ENCODE assay signal across 8 cellular contexts in the genomic region with DNA sequence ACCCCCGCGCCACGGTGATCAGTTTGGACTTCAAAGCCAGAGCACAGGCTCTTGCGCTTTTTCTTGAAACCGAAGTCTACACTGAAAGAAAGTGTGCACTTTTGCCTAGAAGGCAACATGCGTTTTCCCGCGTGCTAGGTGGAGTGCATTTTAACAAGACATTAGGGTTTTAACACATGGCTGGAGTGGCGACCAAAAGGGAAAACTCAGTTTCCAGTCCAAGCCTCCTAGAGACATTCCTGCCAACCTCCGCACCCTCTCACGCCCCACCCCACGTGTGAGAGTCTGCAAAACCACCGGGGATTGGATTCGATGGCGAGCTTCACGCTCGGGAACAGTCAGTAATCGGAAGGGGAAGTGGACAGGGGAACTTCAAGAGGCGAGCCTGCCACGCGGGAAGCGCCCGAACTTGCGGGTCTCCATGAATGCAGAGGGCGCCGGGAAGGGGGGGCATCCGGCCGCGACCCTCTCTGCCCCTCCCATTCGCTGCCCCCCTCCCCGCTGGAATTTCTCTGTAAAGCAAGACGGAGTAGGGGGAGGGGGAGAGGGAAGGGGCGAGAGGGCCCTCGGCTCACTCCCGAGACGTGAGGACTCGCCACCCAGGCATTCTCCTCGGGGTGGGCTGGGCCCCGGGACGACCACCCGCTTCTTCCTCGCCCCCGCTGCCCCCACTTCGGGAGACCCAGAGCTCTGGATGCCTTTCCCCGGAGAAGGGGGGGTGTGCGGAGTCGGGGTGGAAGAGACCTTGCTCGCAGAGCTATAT. TPM values are rescaled to one million over a fixed set of nuclear protein-coding genes. Genes with fewer than 3 reads are reported as not detected.
DNase-seq lines count a peak whose midpoint lies in the region; ATAC-seq and TF ChIP-seq lines count a peak whose summit lies in the region.

No MANE protein-coding gene starts in this region.

- POLR2A ChIA-PET in activated CD8-positive, alpha-beta T cell treated with anti-CD3 and anti-CD28 coated beads, Interleukin-2, amount 10 ng/mL, durations not matched to agents 7 days and 5 days (lab: Charles Lee) = interaction anchor here (0.7 to 12.1 kb wide), 16 partner anchors 55 to 399 kb away, joined by 3 to 260 read pairs (median 6); a partner anchor contains a TSS
- POLR2A ChIA-PET in naive thymus-derived CD4-positive, alpha-beta T cell (lab: Charles Lee) = interaction anchor here (0.6 to 3.4 kb wide), 16 partner anchors 14 to 397 kb away, joined by 3 to 23 read pairs (median 6); a partner anchor contains a TSS

- H3K27me3 ChIP-seq in naive thymus-derived CD4-positive, alpha-beta T cell (ENCODE audit: control insufficient read depth in 2 of 2, insufficient read depth in 2 of 2, low read length in 2 of 2) = no peaks in the 10 kb centered on the region
- H3K27me3 ChIP-seq in transverse colon = peaks cover 8% of the 10 kb centered on the region

- no peaks in the 10 kb centered on the region for H3K9me3 ChIP-seq in naive thymus-derived CD4-positive, alpha-beta T cell (ENCODE audit: control insufficient read depth in 2 of 3, low read length in 3 of 3)
- H3K9me3 ChIP-seq in transverse colon = no peaks in the 10 kb centered on the region

- H3K36me3 Mint-ChIP-seq in activated CD8-positive, alpha-beta T cell treated with anti-CD3 and anti-CD28 coated beads, Interleukin-2, amount 10 ng/mL, durations not matched to agents 7 days and 5 days (ENCODE audit: low read depth) = peaks cover 25% of the 10 kb centered on the region
- H3K36me3 Mint-ChIP-seq in naive thymus-derived CD4-positive, alpha-beta T cell = peaks cover 0 to 12% (median 0%) of the 10 kb centered on the region in 5 donors
- peaks cover 14% of the 10 kb centered on the region for H3K36me3 Mint-ChIP-seq in Calu3 (ENCODE audit: insufficient read depth, unreplicated experiment)

- no peak for TF ChIP-seq EP300 in transverse colon (IDR thresholded peaks at IDR 0.05; ENCODE audit: low read depth)

- TF ChIP-seq CTCF in epithelial cell of esophagus (IDR thresholded peaks at IDR 0.05; ENCODE audit: insufficient read depth, low read depth, low read length, missing control alignments) (no peak), transverse colon (IDR thresholded peaks at IDR 0.05) (no peak), Calu3 (IDR thresholded peaks at IDR 0.05; ENCODE audit: unreplicated experiment) (no peak)

- TF ChIP-seq POLR2A in transverse colon (IDR thresholded peaks at IDR 0.05) = peak; percentile 44

- H3K4me3 ChIP-seq in epithelial cell of esophagus (ENCODE audit: low read length) = peak overlapping the region; percentile 97
- H3K4me3 ChIP-seq in naive thymus-derived CD4-positive, alpha-beta T cell (ENCODE audit: low read length) = peak overlapping the region; percentile 85
- peak overlapping the region; percentile 46 to 82 (median 62) for H3K4me3 ChIP-seq in transverse colon

- peak overlapping the region; percentile 97 for H3K27ac ChIP-seq in naive thymus-derived CD4-positive, alpha-beta T cell (ENCODE audit: low read depth, low read length)
- peak overlapping the region; percentile 92 to 97 (median 95) for H3K27ac ChIP-seq in transverse colon

- CTCF ChIA-PET in activated CD8-positive, alpha-beta T cell treated with anti-CD3 and anti-CD28 coated beads, Interleukin-2, amount 10 ng/mL, durations not matched to agents 7 days and 5 days (lab: Charles Lee) = interaction anchor here (0.8 to 8.0 kb wide), 16 partner anchors 12 to 385 kb away, joined by 3 to 91 read pairs (median 4); no protein-coding TSS in a partner anchor
- CTCF ChIA-PET in naive thymus-derived CD4-positive, alpha-beta T cell (lab: Charles Lee) = interaction anchor here (0.9 to 1.4 kb wide), 5 partner anchors 106 to 376 kb away, joined by 3 to 11 read pairs (median 3); no protein-coding TSS in a partner anchor
- CTCF ChIA-PET in Calu3 (lab: Charles Lee) = no interaction called here

- peaks cover 0 to 18% (median 0%) of the 10 kb centered on the region in 3 experiments for H3K36me3 ChIP-seq in naive thymus-derived CD4-positive, alpha-beta T cell (ENCODE audit: control insufficient read depth in 2 of 3, insufficient read depth in 3 of 3, low read length in 3 of 3)
- H3K36me3 ChIP-seq in transverse colon = no peaks in the 10 kb centered on the region

- intact Hi-C loops in naive thymus-derived CD4-positive, alpha-beta T cell (cut with micrococcal nuclease) = loop anchor here in 1 of 2 donors (5.0 kb wide), 1 partner anchor 519 kb away; a partner anchor contains a TSS
- intact Hi-C loops in transverse colon (cut with DNase I; ENCODE audit: low total_unique reads) = loop anchor here (10.0 kb wide), 1 partner anchor 276 kb away; no protein-coding TSS in a partner anchor
- intact Hi-C loops in Calu3 (cut with micrococcal nuclease; ENCODE audit: unreplicated experiment) = loop anchor here (10.0 kb wide), 1 partner anchor 126 kb away; no protein-coding TSS in a partner anchor

- no peaks in the 10 kb centered on the region for H3K9me3 Mint-ChIP-seq in activated CD8-positive, alpha-beta T cell treated with anti-CD3 and anti-CD28 coated beads, Interleukin-2, amount 10 ng/mL, durations not matched to agents 7 days and 5 days (ENCODE audit: insufficient read depth)
- peaks cover 0 to 4% (median 0%) of the 10 kb centered on the region in 11 donors for H3K9me3 Mint-ChIP-seq in naive thymus-derived CD4-positive, alpha-beta T cell
- no peaks in the 10 kb centered on the region for H3K9me3 Mint-ChIP-seq in Calu3 (ENCODE audit: low read depth, unreplicated experiment)

- DNase-seq in NOMO-1 treated with DMSO at 0.1 percent for 48 hours (lab: John Stamatoyannopoulos, UW; ENCODE audit: unreplicated experiment) (peak; percentile 39), NOMO-1 treated with dmso at 0.1 percent for 144 hours (lab: John Stamatoyannopoulos, UW; ENCODE audit: unreplicated experiment) (no peak), epithelial cell of esophagus (ENCODE audit: low read depth) (peak; percentile 72), transverse colon (peak; percentile 75), Calu3 (no peak), iPS-NIHi7 (ENCODE audit: extremely low spot score) (no peak)
- DNase-seq in activated CD8-positive, alpha-beta T cell treated with anti-CD3 and anti-CD28 coated beads, Interleukin-2, amount 10 ng/mL, durations not matched to agents 7 days and 5 days = peak; percentile 63
- DNase-seq in naive thymus-derived CD4-positive, alpha-beta T cell = peak in 8 of 9 donors; percentile 18 to 60 (median 47)

- no peak for ATAC-seq in activated CD8-positive, alpha-beta T cell treated with anti-CD3 and anti-CD28 coated beads, Interleukin-2, amount 10 ng/mL, durations not matched to agents 7 days and 5 days
- no peak for ATAC-seq in naive thymus-derived CD4-positive, alpha-beta T cell

- H3K27ac Mint-ChIP-seq in activated CD8-positive, alpha-beta T cell treated with anti-CD3 and anti-CD28 coated beads, Interleukin-2, amount 10 ng/mL, durations not matched to agents 7 days and 5 days = peak overlapping the region; percentile 99
- H3K27ac Mint-ChIP-seq in naive thymus-derived CD4-positive, alpha-beta T cell = peak overlapping the region; percentile 97 to 100 (median 98)
- no peak overlapping the region for H3K27ac Mint-ChIP-seq in Calu3 (ENCODE audit: unreplicated experiment)

- BruUV-seq in Calu3 (replicated peaks; lab: Mats Ljungman, UMichigan) = no TSS peak

- peaks cover 21% of the 10 kb centered on the region for H3K4me1 Mint-ChIP-seq in activated CD8-positive, alpha-beta T cell treated with anti-CD3 and anti-CD28 coated beads, Interleukin-2, amount 10 ng/mL, durations not matched to agents 7 days and 5 days (ENCODE audit: low read depth)
- peaks cover 5 to 29% (median 18%) of the 10 kb centered on the region in 7 donors for H3K4me1 Mint-ChIP-seq in naive thymus-derived CD4-positive, alpha-beta T cell
- peaks cover 27% of the 10 kb centered on the region for H3K4me1 Mint-ChIP-seq in Calu3 (ENCODE audit: low read depth, unreplicated experiment)

- peaks cover 5 to 16% of the 10 kb centered on the region in 2 donors for H3K4me1 ChIP-seq in naive thymus-derived CD4-positive, alpha-beta T cell (ENCODE audit: control insufficient read depth in 2 of 2, insufficient read depth in 2 of 2, low read length in 2 of 2)
- H3K4me1 ChIP-seq in transverse colon = peaks cover 6 to 43% (median 35%) of the 10 kb centered on the region in 4 donors

- peaks cover 5% of the 10 kb centered on the region for H3K27me3 Mint-ChIP-seq in activated CD8-positive, alpha-beta T cell treated with anti-CD3 and anti-CD28 coated beads, Interleukin-2, amount 10 ng/mL, durations not matched to agents 7 days and 5 days (ENCODE audit: low read depth)
- H3K27me3 Mint-ChIP-seq in naive thymus-derived CD4-positive, alpha-beta T cell = peaks cover 0 to 24% (median 0%) of the 10 kb centered on the region in 5 donors
- H3K27me3 Mint-ChIP-seq in Calu3 (ENCODE audit: unreplicated experiment) = peaks cover 97% of the 10 kb centered on the region

- H3K4me3 Mint-ChIP-seq in activated CD8-positive, alpha-beta T cell treated with anti-CD3 and anti-CD28 coated beads, Interleukin-2, amount 10 ng/mL, durations not matched to agents 7 days and 5 days = peak overlapping the region; percentile 99
- peak overlapping the region; percentile 94 to 100 (median 97) for H3K4me3 Mint-ChIP-seq in naive thymus-derived CD4-positive, alpha-beta T cell
- H3K4me3 Mint-ChIP-seq in Calu3 (ENCODE audit: low read depth, unreplicated experiment) = no peak overlapping the region

- in situ Hi-C loops in transverse colon (cut with MboI; ENCODE audit: low pct_ligation_motif_present in 1 of 4, low pct_unique_long_range_greater_than_20kb in 1 of 4, low sequenced_read_pairs in 3 of 4) = loop anchor here in 2 of 4 donors (10.0 kb wide), 4 partner anchors 156 to 396 kb away; a partner anchor contains a TSS

- 1 to 3% methylated on average over 6 to 46 of the region's 48 CpGs for WGBS in transverse colon (ENCODE audit: low coverage in 1 of 2), 2 donors

RNA-seq across cellular contexts. Expression of a gene that starts 2.7 kb away (rescaled TPM):
- total RNA-seq in activated CD8-positive, alpha-beta T cell treated with anti-CD3 and anti-CD28 coated beads, Interleukin-2, amount 10 ng/mL, durations not matched to agents 7 days and 5 days = 100 to 1,000 TPM; 572 to 592 TPM
- 100 to 1,000 TPM in 3 of 5 experiments, 10 to 100 TPM in 2; 95.7 to 659 (median 125) TPM for total RNA-seq in naive thymus-derived CD4-positive, alpha-beta T cell
- polyA plus RNA-seq in naive thymus-derived CD4-positive, alpha-beta T cell = 10 to 100 TPM; 57.3 to 65.1 TPM
- total RNA-seq in transverse colon (100 to 1,000 TPM in 1 of 4 donors, 10 to 100 TPM in 3; 32.9 to 132 (median 58.8) TPM), Calu3 (2022) (0.07 and 0.17 TPM in 2 replicates)

RNA-seq across cellular contexts. Expression of a gene that starts 50.2 kb away (rescaled TPM):
- total RNA-seq in activated CD8-positive, alpha-beta T cell treated with anti-CD3 and anti-CD28 coated beads, Interleukin-2, amount 10 ng/mL, durations not matched to agents 7 days and 5 days = 10 to 100 TPM; 14.7 to 15.8 TPM
- 10 to 100 TPM in 3 of 5 experiments, 1 to 10 TPM in 2; 7.1 to 15.8 (median 11.1) TPM for total RNA-seq in naive thymus-derived CD4-positive, alpha-beta T cell
- 1 to 10 TPM; 4.4 to 6.6 TPM for polyA plus RNA-seq in naive thymus-derived CD4-positive, alpha-beta T cell
- 10 to 100 TPM in 1 of 4 donors, 1 to 10 TPM in 3; 2.6 to 26.6 (median 4.4) TPM for total RNA-seq in transverse colon
- total RNA-seq in Calu3 (2022) = 15.9 and 17.3 TPM in 2 replicates

Comparison
In these comparisons a context has a peak if more than half of its experiments do, and no peak if none do; other contexts are left out.
1. DNase-seq: peak in NOMO-1 treated with DMSO at 0.1 percent for 48 hours (single experiment), activated CD8-positive, alpha-beta T cell treated with anti-CD3 and anti-CD28 coated beads, Interleukin-2, amount 10 ng/mL, durations not matched to agents 7 days and 5 days (single experiment), epithelial cell of esophagus (single experiment), naive thymus-derived CD4-positive, alpha-beta T cell (8 of 9) and transverse colon (single experiment); none in NOMO-1 treated with dmso at 0.1 percent for 144 hours (single experiment), Calu3 (single experiment) and iPS-NIHi7 (single experiment).
2. RNA of a gene that starts 2.7 kb away (total RNA-seq): 572 to 592 TPM in activated CD8-positive, alpha-beta T cell treated with anti-CD3 and anti-CD28 coated beads, Interleukin-2, amount 10 ng/mL, durations not matched to agents 7 days and 5 days, 95.7 to 659 TPM in naive thymus-derived CD4-positive, alpha-beta T cell and 32.9 to 132 TPM in transverse colon; 0.07 to 0.17 TPM in Calu3; every median in the first group is over 10 times any median in the second.
3. Peak in every context shown above with its lines, with median percentiles within 50 percentile points of each other: H3K4me3 ChIP-seq.